ENCODE assay signal across 8 cellular contexts in genomic region chr4:20251796-20252655, GRCh38. TPM values are rescaled to one million over a fixed set of nuclear protein-coding genes. Genes with fewer than 3 reads are reported as not detected.
DNase-seq lines count a peak whose midpoint lies in the region; ATAC-seq and TF ChIP-seq lines count a peak whose summit lies in the region.

Gene SLIT2, plus strand, starts transcription at chr4:20251905. Its CDS starts 1,911 bp downstream, at chr4:20253816.

- peak within 1 kb of the TSS; percentile 85 for H2AFZ ChIP-seq in KMS-11 (ENCODE audit: low read depth)

- H3K4me1 Mint-ChIP-seq in dendritic cell treated with granulocyte-macrophage colony-stimulating factor and Interleukin-4, amounts not matched to agents 40 ng/mL and 50 ng/mL, for 4 days (ENCODE audit: low read depth): no peaks in the 10 kb centered on the region
- peaks cover 13% of the 10 kb centered on the region for H3K4me1 Mint-ChIP-seq in stimulated activated naive CD8-positive, alpha-beta T cell treated with anti-CD3 and anti-CD28 coated beads, Interleukin-15, amount 100 ng/mL, for 72 hours

- H3K27ac Mint-ChIP-seq in dendritic cell treated with granulocyte-macrophage colony-stimulating factor and Interleukin-4, amounts not matched to agents 40 ng/mL and 50 ng/mL, for 4 days: no peak within 1 kb of the TSS
- no peak within 1 kb of the TSS for H3K27ac Mint-ChIP-seq in stimulated activated naive CD8-positive, alpha-beta T cell treated with anti-CD3 and anti-CD28 coated beads, Interleukin-15, amount 100 ng/mL, for 72 hours

- H3K27ac ChIP-seq in KMS-11: no peak within 1 kb of the TSS
- H3K27ac ChIP-seq in SK-N-MC: no peak within 1 kb of the TSS
- H3K27ac ChIP-seq in liver (ENCODE audit: low read depth in 1 of 2, low read length in 2 of 2): peak within 1 kb of the TSS in 1 of 2 donors; percentile 7

- no peaks in the 10 kb centered on the region for H3K79me2 ChIP-seq in KMS-11 (ENCODE audit: insufficient read depth, low read depth)

- H3K4me3 Mint-ChIP-seq in dendritic cell treated with granulocyte-macrophage colony-stimulating factor and Interleukin-4, amounts not matched to agents 40 ng/mL and 50 ng/mL, for 4 days: peak within 1 kb of the TSS; percentile 14
- H3K4me3 Mint-ChIP-seq in stimulated activated naive CD8-positive, alpha-beta T cell treated with anti-CD3 and anti-CD28 coated beads, Interleukin-15, amount 100 ng/mL, for 72 hours: peak within 1 kb of the TSS; percentile 62 to 66

- peak; percentile 64 for ATAC-seq in stimulated activated naive CD8-positive, alpha-beta T cell treated with anti-CD3 and anti-CD28 coated beads, Interleukin-15, amount 100 ng/mL, for 72 hours

- intact Hi-C loops in dendritic cell treated with granulocyte-macrophage colony-stimulating factor and Interleukin-4, amounts not matched to agents 40 ng/mL and 50 ng/mL, for 4 days (cut with micrococcal nuclease): no loop called here

- under 1% methylated on average over 85 of the region's 85 CpGs for WGBS in liver

- no peaks in the 10 kb centered on the region for H3K27me3 ChIP-seq in KMS-11 (ENCODE audit: insufficient read depth, low read depth)
- H3K27me3 ChIP-seq in liver (ENCODE audit: control insufficient read depth in 4 of 4, insufficient read depth in 4 of 4, low read length in 3 of 4): peaks cover 0 to 8% (median 2%) of the 10 kb centered on the region in 4 donors

- no peak for TF ChIP-seq RAD21 in liver (IDR thresholded peaks at IDR 0.05)

- peak; percentile 61 for DNase-seq in H4 (ENCODE audit: low spot score)
- DNase-seq in SK-N-MC (ENCODE audit: low read depth, low spot score): no peak
- peak in 1 of 2 donors; percentile 29 for DNase-seq in stimulated activated naive CD8-positive, alpha-beta T cell treated with anti-CD3 and anti-CD28 coated beads, Interleukin-15, amount 100 ng/mL, for 72 hours
- DNase-seq in stimulated activated CD4-positive, alpha-beta T cell treated with anti-CD3 and anti-CD28 coated beads, Interleukin-4, amount 100 ng/mL, for 24 hours: no peak

- H3K9me3 ChIP-seq in SK-N-MC (ENCODE audit: low read depth, low read length) (no peaks in the 10 kb centered on the region), liver (ENCODE audit: control insufficient read depth in 4 of 4, low read length in 3 of 4) (no peaks in the 10 kb centered on the region)

- H4K20me1 ChIP-seq in KMS-11 (ENCODE audit: insufficient read depth): no peaks in the 10 kb centered on the region

- H3K9me3 Mint-ChIP-seq in dendritic cell treated with granulocyte-macrophage colony-stimulating factor and Interleukin-4, amounts not matched to agents 40 ng/mL and 50 ng/mL, for 4 days: no peaks in the 10 kb centered on the region
- H3K9me3 Mint-ChIP-seq in stimulated activated naive CD8-positive, alpha-beta T cell treated with anti-CD3 and anti-CD28 coated beads, Interleukin-15, amount 100 ng/mL, for 72 hours: peaks cover 0 to 12% of the 10 kb centered on the region in 2 donors

- H3K4me3 ChIP-seq in GM12875 (ENCODE audit: low read depth, low read length) (peak within 1 kb of the TSS; percentile 33), KMS-11 (IDR thresholded peaks at IDR 0.05; ENCODE audit: insufficient read depth, low read depth, low read length) (no peak within 1 kb of the TSS), SK-N-MC (peak within 1 kb of the TSS; percentile 81), liver (ENCODE audit: low read depth in 1 of 3, low read length in 3 of 3) (peak within 1 kb of the TSS; percentile 66 to 71 (median 68))

- peak within 1 kb of the TSS; percentile 68 for H3K4me2 ChIP-seq in KMS-11

- no peaks in the 10 kb centered on the region for H3K36me3 Mint-ChIP-seq in dendritic cell treated with granulocyte-macrophage colony-stimulating factor and Interleukin-4, amounts not matched to agents 40 ng/mL and 50 ng/mL, for 4 days (ENCODE audit: low read depth)

- peaks cover 66% of the 10 kb centered on the region for H3K27me3 Mint-ChIP-seq in dendritic cell treated with granulocyte-macrophage colony-stimulating factor and Interleukin-4, amounts not matched to agents 40 ng/mL and 50 ng/mL, for 4 days
- peaks cover 61% of the 10 kb centered on the region for H3K27me3 Mint-ChIP-seq in stimulated activated naive CD8-positive, alpha-beta T cell treated with anti-CD3 and anti-CD28 coated beads, Interleukin-15, amount 100 ng/mL, for 72 hours

- H3K4me1 ChIP-seq in KMS-11 (ENCODE audit: low read depth, poor library complexity, severe bottlenecking): peaks cover 7% of the 10 kb centered on the region
- H3K4me1 ChIP-seq in liver (ENCODE audit: control insufficient read depth in 4 of 4, insufficient read depth in 4 of 4, low read length in 3 of 4): peaks cover 0 to 42% (median 25%) of the 10 kb centered on the region in 4 donors

- peak within 1 kb of the TSS; percentile 36; the same call in 1 of the 2 replicates for H3K9ac ChIP-seq in KMS-11
- peak within 1 kb of the TSS; percentile 45 for H3K9ac ChIP-seq in SK-N-MC (ENCODE audit: insufficient read length)
- H3K9ac ChIP-seq in liver (ENCODE audit: low read depth in 1 of 2, low read length in 2 of 2): peak within 1 kb of the TSS in 1 of 2 donors; percentile 3

- no peak for TF ChIP-seq CTCF in GM12875 (IDR thresholded peaks at IDR 0.05; ENCODE audit: borderline replicate concordance, insufficient read depth, low read depth, low read length)
- TF ChIP-seq CTCF in KMS-11 (conservative IDR thresholded peaks at IDR 0.05; ENCODE audit: low read depth, low read length): no peak
- TF ChIP-seq CTCF in liver (IDR thresholded peaks at IDR 0.05; ENCODE audit: low read depth, low read length, missing input control): no peak

- H3K36me3 ChIP-seq in KMS-11 (ENCODE audit: insufficient read depth) (no peaks in the 10 kb centered on the region), SK-N-MC (ENCODE audit: insufficient read depth, low read length) (no peaks in the 10 kb centered on the region), liver (ENCODE audit: control insufficient read depth in 4 of 4, insufficient read depth in 3 of 4, low read depth in 1 of 4, low read length in 3 of 4) (no peaks in the 10 kb centered on the region)

TF ChIP-seq in liver, 16 proteins besides CTCF, POLR2A, EP300 and RAD21:
- peak; percentile 35 for TF ChIP-seq SP1 (IDR thresholded peaks at IDR 0.05)
- TF ChIP-seq, protein P1, sequence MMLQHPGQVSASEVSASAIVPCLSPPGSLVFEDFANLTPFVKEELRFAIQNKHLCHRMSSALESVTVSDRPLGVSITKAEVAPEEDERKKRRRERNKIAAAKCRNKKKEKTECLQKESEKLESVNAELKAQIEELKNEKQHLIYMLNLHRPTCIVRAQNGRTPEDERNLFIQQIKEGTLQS (IDR thresholded peaks at IDR 0.05): no peak
- TF ChIP-seq TAF1 (conservative IDR thresholded peaks at IDR 0.05): peak; percentile 82
- TF ChIP-seq REST (IDR thresholded peaks at IDR 0.05): peak; percentile 93

RNA-seq across cellular contexts. Expression of gene SLIT2, which starts in this region (rescaled TPM):
- 3.4 and 9.1 TPM in 2 replicates for total RNA-seq in H4 (2014; rRNA removed; shearing (Covaris generic))
- 1 to 10 TPM; 1.8 to 2.3 TPM for total RNA-seq in liver
- polyA plus RNA-seq in liver: under 1 TPM; 0.44 to 0.64 TPM
